ENCODE assay signal across 19 cellular contexts in the genomic region with DNA sequence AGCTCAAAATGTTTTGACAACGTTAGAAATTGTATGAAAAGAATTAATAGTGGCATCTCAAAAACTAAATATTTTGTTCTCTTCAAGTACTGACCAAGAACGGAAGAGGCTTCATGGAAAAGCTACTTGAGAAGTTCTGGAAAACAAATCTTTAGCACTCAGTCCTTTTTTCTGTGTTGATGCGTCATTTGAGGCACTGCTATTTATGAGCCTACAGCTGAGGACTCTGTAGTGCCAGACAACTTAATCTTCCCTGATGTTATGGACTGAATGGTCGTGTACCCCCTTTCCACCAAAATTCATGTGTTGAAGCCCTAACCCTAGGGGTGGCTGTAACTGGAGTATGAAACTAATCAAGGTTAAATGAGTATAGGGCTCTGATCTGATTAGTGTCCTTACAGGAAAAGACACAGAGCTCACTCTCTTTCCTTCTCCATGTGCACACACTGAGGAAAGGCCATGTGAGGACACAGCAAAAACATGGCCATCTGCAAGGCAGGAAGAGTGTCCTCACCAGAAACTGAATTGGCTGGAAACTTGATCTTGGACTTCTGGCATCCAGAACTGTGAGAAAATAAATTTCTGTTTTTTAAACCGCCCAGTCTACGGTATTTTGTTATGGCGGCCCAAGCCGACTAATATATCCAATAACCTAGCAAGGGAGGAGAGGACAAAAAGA.
"Had no signal": no experiment of that assay in that cellular context is flagged by ENCODE, and none has a peak within 500 bp of the region (broad histone marks: within the 10 kb centered on the region; RNA-seq: fewer than 3 reads in every experiment).

No MANE protein-coding gene starts in this region.

- H3K36me3 ChIP-seq: esophagus muscularis mucosa, neutrophil, sigmoid colon, thyroid gland had no signal

- ATAC-seq: foreskin keratinocyte; natural killer cell treated with Interleukin-12 subunit alpha and Interleukin-12 subunit beta and Interleukin-15 and Interleukin-18, amount 100 ng/mL, for 72 hours; stimulated activated naive B cell treated with anti-CD40 and anti-IgM and Interleukin-4, amounts not matched to agents 10 μg/mL and 1 μg/mL and 100 μg/mL, for 72 hours had no signal

- DNase-seq: activated B cell treated with CpG ODN at 0.5 μM for 24 hours; activated CD4-positive, alpha-beta memory T cell treated with anti-CD3 and anti-CD28 coated beads for 36 hours; activated CD4-positive, alpha-beta T cell treated with anti-CD3 and anti-CD28 coated beads for 4 hours; activated naive CD4-positive, alpha-beta T cell; activated naive CD8-positive, alpha-beta T cell treated with anti-CD3 and anti-CD28 coated beads for 36 hours; amniotic stem cell; dermis blood vessel endothelial cell; effector memory CD4-positive, alpha-beta T cell; foreskin keratinocyte; head of caudate nucleus; immature natural killer cell; kidney glomerular epithelial cell; sigmoid colon; stimulated activated naive B cell treated with anti-CD40 and anti-IgM and Interleukin-4, amounts not matched to agents 10 μg/mL and 1 μg/mL and 100 μg/mL, for 72 hours; thyroid gland had no signal

- H3K4me1 ChIP-seq: foreskin keratinocyte, parathyroid adenoma, thyroid gland had no signal

- H3K4me3 ChIP-seq: esophagus muscularis mucosa, sigmoid colon, thyroid gland had no signal

- H3K9me3 ChIP-seq: esophagus muscularis mucosa, neutrophil, sigmoid colon, thyroid gland had no signal

- H3K27ac ChIP-seq: foreskin keratinocyte, neutrophil, parathyroid adenoma, thyroid gland had no signal

- H3K27me3 ChIP-seq: esophagus muscularis mucosa, foreskin keratinocyte, neutrophil, sigmoid colon, thyroid gland had no signal
